In the genomic region with DNA sequence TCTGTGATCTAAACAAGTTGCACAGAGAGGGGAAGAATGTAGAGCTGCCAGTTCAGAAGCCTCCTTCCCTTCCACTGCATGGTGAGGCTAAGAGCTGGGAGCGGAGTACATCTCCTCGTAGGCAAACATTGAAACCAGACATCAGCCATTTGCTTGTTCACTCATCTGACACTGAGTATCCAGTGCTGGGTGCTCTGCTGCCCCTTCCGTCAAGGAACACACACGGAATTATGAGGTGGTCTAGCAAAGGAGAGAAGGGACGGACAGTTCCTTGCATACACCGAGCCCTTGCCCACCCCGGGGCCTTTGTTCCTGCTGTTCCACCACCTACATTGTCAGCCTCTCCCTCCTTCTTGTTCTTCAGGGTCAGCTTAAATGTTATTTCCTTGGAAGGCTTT, we compare ENCODE assay signal across 32 cellular contexts. TPM values are rescaled to one million over a fixed set of nuclear protein-coding genes. Genes with fewer than 3 reads are reported as not detected.
DNase-seq lines count a peak whose midpoint lies in the region; ATAC-seq and TF ChIP-seq lines count a peak whose summit lies in the region.
"Had no signal": no experiment of that assay in that cellular context is flagged by ENCODE, and none has a peak within 500 bp of the region (broad histone marks: within the 10 kb centered on the region; RNA-seq: fewer than 3 reads in every experiment).

No MANE protein-coding gene starts in this region.

- TF ChIP-seq POLR2A in tibial nerve (IDR thresholded peaks at IDR 0.05), result no peak

- H3K9me3 ChIP-seq in left ventricle myocardium inferior (replicated peaks) (no peaks in the 10 kb centered on the region), heart right ventricle (no peaks in the 10 kb centered on the region), tibial nerve (no peaks in the 10 kb centered on the region)
- H3K9me3 ChIP-seq: MG63 had no signal

- H3K36me3 ChIP-seq in left ventricle myocardium inferior (no peaks in the 10 kb centered on the region), heart right ventricle (no peaks in the 10 kb centered on the region), tibial nerve (no peaks in the 10 kb centered on the region)
- H3K36me3 ChIP-seq: cardiac muscle cell, MG63 had no signal

- ATAC-seq in heart right ventricle (no peak), omental fat pad (ENCODE audit: low FRiP score) (peak; percentile 3), HG03196 (IDR thresholded peaks at IDR 0.05; ENCODE audit: unreplicated experiment) (no peak)
- no peak for ATAC-seq in stimulated activated memory B cell treated with anti-CD40 and anti-IgM and Interleukin-4, amounts not matched to agents 10 μg/mL and 1 μg/mL and 100 μg/mL, for 72 hours
- ATAC-seq: activated naive CD4-positive, alpha-beta T cell treated with anti-CD3 and anti-CD28 coated beads, Interleukin-2, amount 50 U/mL, for 72 hours; effector memory CD8-positive, alpha-beta T cell; K562; PC-3; SK-N-SH treated with all-trans-retinoic acid at 6 μM for 48 hours; T-helper 17 cell had no signal

- H3K4me3 ChIP-seq in left ventricle myocardium inferior, result no peak overlapping the region
- H3K4me3 ChIP-seq in heart right ventricle, result no peak overlapping the region
- no peak overlapping the region for H3K4me3 ChIP-seq in coronary artery
- no peak overlapping the region for H3K4me3 ChIP-seq in tibial nerve
- H3K4me3 ChIP-seq: cardiac muscle cell, GM23248, K562, lung, MG63 had no signal

- TF ChIP-seq CTCF in left ventricle myocardium inferior (IDR thresholded peaks at IDR 0.05; ENCODE audit: borderline replicate concordance), result no peak
- TF ChIP-seq CTCF in heart right ventricle (IDR thresholded peaks at IDR 0.05), result no peak
- no peak for TF ChIP-seq CTCF in coronary artery (IDR thresholded peaks at IDR 0.05)
- TF ChIP-seq CTCF in omental fat pad (IDR thresholded peaks at IDR 0.05), result no peak
- TF ChIP-seq CTCF in tibial nerve (IDR thresholded peaks at IDR 0.05), result no peak

- H3K4me1 ChIP-seq in left ventricle myocardium inferior (peaks cover 80% of the 10 kb centered on the region), heart right ventricle (peaks cover 7 to 54% (median 28%) of the 10 kb centered on the region in 9 donors), tibial nerve (peaks cover 0 to 56% (median 20%) of the 10 kb centered on the region in 4 donors)

- no peak for TF ChIP-seq EP300 in tibial nerve (IDR thresholded peaks at IDR 0.05)

- no peak overlapping the region for H3K27ac Mint-ChIP-seq in stimulated activated memory B cell treated with anti-CD40 and anti-IgM and Interleukin-4, amounts not matched to agents 10 μg/mL and 1 μg/mL and 100 μg/mL, for 72 hours
- H3K27ac Mint-ChIP-seq: T-helper 17 cell had no signal

- 91 to 93% methylated on average over 7 of the region's 7 CpGs for WGBS in heart right ventricle, 2 donors
- WGBS in tibial nerve, 2 donors, result 82 to 93% methylated on average over 7 of the region's 7 CpGs

- H3K4me3 Mint-ChIP-seq in stimulated activated memory B cell treated with anti-CD40 and anti-IgM and Interleukin-4, amounts not matched to agents 10 μg/mL and 1 μg/mL and 100 μg/mL, for 72 hours, result no peak overlapping the region
- H3K4me3 Mint-ChIP-seq: effector memory CD8-positive, alpha-beta T cell; HFFc6; neural crest cell; T-helper 17 cell had no signal

- peaks cover 8% of the 10 kb centered on the region for H3K4me1 Mint-ChIP-seq in stimulated activated memory B cell treated with anti-CD40 and anti-IgM and Interleukin-4, amounts not matched to agents 10 μg/mL and 1 μg/mL and 100 μg/mL, for 72 hours
- H3K4me1 Mint-ChIP-seq: neural crest cell had no signal

- no peaks in the 10 kb centered on the region for H3K36me3 Mint-ChIP-seq in stimulated activated memory B cell treated with anti-CD40 and anti-IgM and Interleukin-4, amounts not matched to agents 10 μg/mL and 1 μg/mL and 100 μg/mL, for 72 hours
- H3K36me3 Mint-ChIP-seq: activated naive CD4-positive, alpha-beta T cell treated with anti-CD3 and anti-CD28 coated beads, Interleukin-2, amount 50 U/mL, for 72 hours had no signal

- intact Hi-C loops in left ventricle myocardium inferior (cut with micrococcal nuclease), result no loop called here
- intact Hi-C loops in heart right ventricle (cut with DNase I), result loop anchor here in 3 of 10 donors (5.0 to 10.0 kb wide), 4 partner anchors 684 to 744 kb away; a partner anchor contains a TSS

- peaks cover 27% of the 10 kb centered on the region for H3K27me3 Mint-ChIP-seq in stimulated activated memory B cell treated with anti-CD40 and anti-IgM and Interleukin-4, amounts not matched to agents 10 μg/mL and 1 μg/mL and 100 μg/mL, for 72 hours
- H3K27me3 Mint-ChIP-seq: effector memory CD8-positive, alpha-beta T cell; T-helper 17 cell had no signal

- H3K9me3 Mint-ChIP-seq in stimulated activated memory B cell treated with anti-CD40 and anti-IgM and Interleukin-4, amounts not matched to agents 10 μg/mL and 1 μg/mL and 100 μg/mL, for 72 hours, result no peaks in the 10 kb centered on the region
- H3K9me3 Mint-ChIP-seq: activated naive CD4-positive, alpha-beta T cell treated with anti-CD3 and anti-CD28 coated beads, Interleukin-2, amount 50 U/mL, for 72 hours; effector memory CD8-positive, alpha-beta T cell; HFFc6; neural crest cell had no signal

- H3K27ac ChIP-seq in left ventricle myocardium inferior (replicated peaks), result peak overlapping the region; percentile 83
- H3K27ac ChIP-seq in heart right ventricle, result peak overlapping the region in 2 of 10 donors; percentile 79 to 81
- peak overlapping the region; percentile 89 to 91 for H3K27ac ChIP-seq in coronary artery
- H3K27ac ChIP-seq in tibial nerve, result peak overlapping the region; percentile 60 to 94 (median 79)
- H3K27ac ChIP-seq: cardiac muscle cell, GM23248 had no signal

- no peaks in the 10 kb centered on the region for H3K27me3 ChIP-seq in left ventricle myocardium inferior (ENCODE audit: low read depth)
- no peaks in the 10 kb centered on the region for H3K27me3 ChIP-seq in heart right ventricle
- H3K27me3 ChIP-seq in tibial nerve, result no peaks in the 10 kb centered on the region
- H3K27me3 ChIP-seq: cardiac muscle cell, MG63 had no signal

- DNase-seq in left ventricle myocardium inferior (no peak), heart right ventricle (no peak), coronary artery (ENCODE audit: low spot score) (no peak), omental fat pad (ENCODE audit: low spot score) (no peak), tibial nerve (ENCODE audit: low spot score in 2 of 2) (no peak), NCI-H2196 (lab: John Stamatoyannopoulos, UW; ENCODE audit: unreplicated experiment) (no peak)
- DNase-seq: activated CD4-positive, alpha-beta T cell treated with anti-CD3 and anti-CD28 coated beads, Interleukin-2, amount 50 U/mL, for 1 hour; activated CD4-positive, CD25-positive, alpha-beta regulatory T cell; activated effector memory CD4-positive, alpha-beta T cell treated with Interleukin-2 at 50 U/mL for 16 hours; activated T-cell treated with anti-CD3 and anti-CD28 coated beads, Interleukin-2, amount 50 U/mL, for 1 hour; DMS79; effector memory CD8-positive, alpha-beta T cell; head of caudate nucleus; HFFc6; MG63; NCI-H2029; NCI-H2227 treated with DMSO at 0.1 percent for 48 hours; NCI-H526 treated with DMSO at 0.1 percent for 48 hours; PC-3; posterior cingulate gyrus; Right ventricle myocardium superior; stimulated activated CD4-positive, alpha-beta T cell treated with anti-CD3 and anti-CD28 coated beads, Interleukin-4, amount 100 ng/mL, for 24 hours; T-helper 17 cell had no signal

RNA-seq across cellular contexts. Expression of a gene that starts 44.6 kb away (rescaled TPM):
- 21.3 TPM for total RNA-seq in left ventricle myocardium inferior
- total RNA-seq in heart right ventricle, result 10 to 100 TPM; 19.1 to 28.7 (median 22.5) TPM
- polyA plus RNA-seq in heart right ventricle, result 10 to 100 TPM; 11.0 to 20.8 TPM
- total RNA-seq in omental fat pad, result 10 to 100 TPM; 16.1 to 24.1 (median 20.4) TPM
- 10 to 100 TPM; 22.9 to 31.2 (median 28.6) TPM for total RNA-seq in tibial nerve

RNA-seq across cellular contexts. Expression of a gene that starts 44.8 kb away (rescaled TPM):
- total RNA-seq in left ventricle myocardium inferior (29.7 TPM), heart right ventricle (10 to 100 TPM; 22.0 to 32.2 (median 26.0) TPM), omental fat pad (10 to 100 TPM; 24.9 to 32.9 (median 28.0) TPM), tibial nerve (10 to 100 TPM; 30.2 to 36.3 (median 33.8) TPM)
- polyA plus RNA-seq in heart right ventricle, result 10 to 100 TPM; 18.4 to 42.3 TPM
